Comparison of ENCODE assay signal across 8 cellular contexts in the genomic region with DNA sequence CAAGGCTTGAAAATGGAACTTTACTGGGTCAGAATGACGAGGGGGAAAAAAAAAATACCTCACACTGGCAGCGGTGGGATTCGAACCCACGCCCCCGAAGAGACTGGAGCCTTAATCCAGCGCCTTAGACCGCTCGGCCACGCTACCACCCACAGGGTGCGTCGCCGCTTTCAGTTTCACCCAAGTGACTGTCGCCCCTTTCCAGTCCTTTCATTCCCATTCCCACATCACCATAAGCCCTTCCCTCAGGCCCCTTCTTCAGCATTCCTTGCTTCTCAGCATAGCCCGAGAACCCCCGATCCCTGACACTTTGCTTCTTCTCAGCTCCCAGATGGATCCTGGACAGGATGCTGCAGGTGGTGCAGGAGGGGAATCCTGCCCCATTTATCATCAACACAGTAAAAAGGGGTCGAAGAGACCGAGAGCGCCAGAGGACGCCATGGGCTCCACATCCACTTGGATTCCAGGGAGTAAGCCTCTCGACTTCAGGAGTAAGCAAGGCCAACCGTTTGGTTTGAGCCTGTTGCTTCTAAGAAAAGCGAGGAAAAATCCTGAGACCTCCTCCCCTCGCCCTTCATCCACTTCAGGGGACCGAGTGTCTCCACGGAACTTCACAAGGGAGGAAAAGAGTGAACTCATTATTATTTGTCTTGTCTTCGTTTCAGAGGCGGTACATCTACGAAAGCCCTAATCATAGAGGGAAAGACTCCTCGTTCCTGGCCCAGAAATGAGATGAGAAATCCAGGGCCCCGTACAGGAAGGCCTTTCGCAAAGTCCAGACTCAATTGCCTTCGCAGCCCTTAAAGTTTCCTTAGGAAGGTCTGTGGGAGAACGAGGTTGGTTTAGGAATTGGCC. TPM values are rescaled to one million over a fixed set of nuclear protein-coding genes. Genes with fewer than 3 reads are reported as not detected.
DNase-seq lines count a peak whose midpoint lies in the region; ATAC-seq and TF ChIP-seq lines count a peak whose summit lies in the region.

No MANE protein-coding gene starts in this region.

- peaks cover 5% of the 10 kb centered on the region for H3K27me3 Mint-ChIP-seq in activated CD4-positive, alpha-beta T cell treated with anti-CD3 and anti-CD28 coated beads, Interleukin-2, amount 10 ng/mL, durations not matched to agents 24 days and 14 days

- H3K36me3 Mint-ChIP-seq in activated CD4-positive, alpha-beta T cell treated with anti-CD3 and anti-CD28 coated beads, Interleukin-2, amount 10 ng/mL, durations not matched to agents 24 days and 14 days (ENCODE audit: low read depth): peaks cover 4% of the 10 kb centered on the region

- H3K36me3 ChIP-seq in liver (ENCODE audit: control insufficient read depth in 4 of 4, insufficient read depth in 3 of 4, low read depth in 1 of 4, low read length in 3 of 4): no peaks in the 10 kb centered on the region

- no peaks in the 10 kb centered on the region for H3K27me3 ChIP-seq in liver (ENCODE audit: control insufficient read depth in 4 of 4, insufficient read depth in 4 of 4, low read length in 3 of 4)

- DNase-seq in NCI-H2081 (lab: John Stamatoyannopoulos, UW) (peak; percentile 76 to 80), NCI-H2081 treated with DMSO at 0.1 percent for 48 hours (lab: John Stamatoyannopoulos, UW) (no peak), NCI-H345 treated with DMSO at 0.1 percent for 48 hours (lab: John Stamatoyannopoulos, UW; ENCODE audit: unreplicated experiment) (peak; percentile 54), dermis microvascular lymphatic vessel endothelial cell (ENCODE audit: low read depth in 2 of 2) (peak; percentile 56 to 74)
- DNase-seq in activated CD4-positive, alpha-beta T cell treated with anti-CD3 and anti-CD28 coated beads, Interleukin-2, amount 10 ng/mL, durations not matched to agents 24 days and 14 days: peak; percentile 89
- DNase-seq in stimulated activated CD4-positive, alpha-beta T cell treated with anti-CD3 and anti-CD28 coated beads, Interleukin-4, amount 100 ng/mL, for 1 hour: peak; percentile 72

- peaks cover 0 to 28% (median 21%) of the 10 kb centered on the region in 4 donors for H3K4me1 ChIP-seq in liver (ENCODE audit: control insufficient read depth in 4 of 4, insufficient read depth in 4 of 4, low read length in 3 of 4)

- peaks cover 3% of the 10 kb centered on the region for H3K9me3 Mint-ChIP-seq in activated CD4-positive, alpha-beta T cell treated with anti-CD3 and anti-CD28 coated beads, Interleukin-2, amount 10 ng/mL, durations not matched to agents 24 days and 14 days

- no peaks in the 10 kb centered on the region for H3K9me3 ChIP-seq in liver (ENCODE audit: control insufficient read depth in 4 of 4, low read length in 3 of 4)

- peak overlapping the region; percentile 88 for H3K27ac Mint-ChIP-seq in activated CD4-positive, alpha-beta T cell treated with anti-CD3 and anti-CD28 coated beads, Interleukin-2, amount 10 ng/mL, durations not matched to agents 24 days and 14 days

- 7% methylated on average over 33 of the region's 33 CpGs for WGBS in liver

- TF ChIP-seq CTCF in liver (IDR thresholded peaks at IDR 0.05; ENCODE audit: low read depth, low read length, missing input control): no peak

- peak in 1 of 2 donors; percentile 15 for TF ChIP-seq RAD21 in liver (IDR thresholded peaks at IDR 0.05)

- H3K27ac ChIP-seq in liver (ENCODE audit: low read depth in 1 of 2, low read length in 2 of 2): peak overlapping the region; percentile 56 to 70

- peak overlapping the region; percentile 43 to 91 for H3K9ac ChIP-seq in liver (ENCODE audit: low read depth in 1 of 2, low read length in 2 of 2)

- no peak for ATAC-seq in GM19324 (IDR thresholded peaks at IDR 0.05; ENCODE audit: low FRiP score, unreplicated experiment)

- peak overlapping the region; percentile 87 for H3K4me3 Mint-ChIP-seq in activated CD4-positive, alpha-beta T cell treated with anti-CD3 and anti-CD28 coated beads, Interleukin-2, amount 10 ng/mL, durations not matched to agents 24 days and 14 days

- H3K4me3 ChIP-seq in liver (ENCODE audit: low read depth in 1 of 3, low read length in 3 of 3): peak overlapping the region; percentile 27 to 74 (median 71)

- H3K4me1 Mint-ChIP-seq in activated CD4-positive, alpha-beta T cell treated with anti-CD3 and anti-CD28 coated beads, Interleukin-2, amount 10 ng/mL, durations not matched to agents 24 days and 14 days: peaks cover 50% of the 10 kb centered on the region

- intact Hi-C loops in activated CD4-positive, alpha-beta T cell treated with anti-CD3 and anti-CD28 coated beads, Interleukin-2, amount 10 ng/mL, durations not matched to agents 24 days and 14 days (cut with micrococcal nuclease): loop anchor here (1.0 to 10.0 kb wide), 6 partner anchors 38 to 1766 kb away; no protein-coding TSS in a partner anchor

TF ChIP-seq in liver, 16 proteins besides CTCF, POLR2A, EP300 and RAD21:
- TF ChIP-seq ATF3 (IDR thresholded peaks at IDR 0.05): peak; percentile 90
- TF ChIP-seq FOXA1 (IDR thresholded peaks at IDR 0.05): no peak
- no peak for TF ChIP-seq TAF1 (conservative IDR thresholded peaks at IDR 0.05)
- no peak for TF ChIP-seq EGR1 (IDR thresholded peaks at IDR 0.05; ENCODE audit: low read depth in 2 of 2)
- peak; percentile 18 for TF ChIP-seq FOXA2 (IDR thresholded peaks at IDR 0.05)
- TF ChIP-seq JUND (IDR thresholded peaks at IDR 0.05): no peak
TF ChIP-seq in liver: peak in this region for 2.

RNA-seq across cellular contexts. Expression of gene TRIM27, which starts 20.0 kb away (rescaled TPM):
- 64.8 and 67.3 TPM in 2 replicates for total RNA-seq in activated CD4-positive, alpha-beta T cell treated with anti-CD3 and anti-CD28 coated beads, Interleukin-2, amount 10 ng/mL, durations not matched to agents 24 days and 14 days
- 39.2 and 59.9 TPM in 2 replicates for total RNA-seq in dermis microvascular lymphatic vessel endothelial cell
- total RNA-seq in liver: 10 to 100 TPM; 27.3 to 63.3 TPM
- polyA plus RNA-seq in liver: 10 to 100 TPM; 19.6 to 37.7 TPM
